In genomic region chr6:44151348-44152108, GRCh38 we compare ENCODE assay signal across 8 cellular contexts. TPM values are rescaled to one million over a fixed set of nuclear protein-coding genes. Genes with fewer than 3 reads are reported as not detected.
DNase-seq lines count a peak whose midpoint lies in the region; ATAC-seq, FAIRE-seq and TF ChIP-seq lines count a peak whose summit lies in the region.

No MANE protein-coding gene starts in this region.

- no peak overlapping the region for H3K27ac ChIP-seq in RWPE1
- no peak overlapping the region for H3K27ac ChIP-seq in ovary
- no peak overlapping the region for H3K27ac ChIP-seq in tibial artery

- CTCF ChIA-PET in RWPE1 (lab: Yijun Ruan, JAX): interaction anchor here (0.7 to 1.2 kb wide), 4 partner anchors 10 to 54 kb away, joined by 3 to 13 read pairs (median 4); no protein-coding TSS in a partner anchor

- peak; percentile 96 for TF ChIP-seq CTCF in RWPE1 (conservative IDR thresholded peaks at IDR 0.05; ENCODE audit: low read depth)
- TF ChIP-seq CTCF in ovary (IDR thresholded peaks at IDR 0.05): peak; percentile 92 to 100 (median 96)
- peak; percentile 98 to 99 for TF ChIP-seq CTCF in tibial artery (IDR thresholded peaks at IDR 0.05)

- no peak overlapping the region for H3K4me3 ChIP-seq in ovary
- H3K4me3 ChIP-seq in tibial artery: no peak overlapping the region

- no peaks in the 10 kb centered on the region for H3K9me3 ChIP-seq in ovary
- no peaks in the 10 kb centered on the region for H3K9me3 ChIP-seq in tibial artery

- no peaks in the 10 kb centered on the region for H3K27me3 ChIP-seq in ovary
- H3K27me3 ChIP-seq in tibial artery: no peaks in the 10 kb centered on the region

- 26 to 56% (median 27%) methylated on average over 13 to 31 of the region's 31 CpGs for WGBS in ovary, 3 donors

- POLR2A ChIA-PET in RWPE1 (lab: Yijun Ruan, JAX; ENCODE audit: low non-redundant PET): no interaction called here

- no peak for FAIRE-seq in frontal cortex (lab: Jason Lieb, UNC)

- H3K36me3 ChIP-seq in ovary (no peaks in the 10 kb centered on the region), tibial artery (peaks cover 24 to 68% (median 33%) of the 10 kb centered on the region in 3 donors)

- TF ChIP-seq POLR2A in ovary (IDR thresholded peaks at IDR 0.05): no peak

- ATAC-seq in HG03342 (IDR thresholded peaks at IDR 0.05; ENCODE audit: unreplicated experiment): peak; percentile 55

- H3K4me1 ChIP-seq in ovary (ENCODE audit: insufficient read depth) (peaks cover 3% of the 10 kb centered on the region), tibial artery (peaks cover 0 to 6% (median 5%) of the 10 kb centered on the region in 4 donors)

- DNase-seq in NCI-H2107 (lab: John Stamatoyannopoulos, UW): peak; percentile 23
- no peak for DNase-seq in NCI-H2107 treated with DMSO at 0.1 percent for 48 hours (lab: John Stamatoyannopoulos, UW; ENCODE audit: unreplicated experiment)
- peak; percentile 62 for DNase-seq in RWPE1 (ENCODE audit: low spot score)
- DNase-seq in activated effector memory CD4-positive, alpha-beta T cell treated with Interleukin-2 at 50 U/mL for 16 hours: peak; percentile 65
- DNase-seq in frontal cortex (ENCODE audit: low spot score in 2 of 2): peak; percentile 74 to 87
- DNase-seq in ovary: peak; percentile 56 to 85 (median 74)
- peak; percentile 54 to 80 for DNase-seq in tibial artery

- TF ChIP-seq EP300 in ovary (IDR thresholded peaks at IDR 0.05): no peak

- intact Hi-C loops in ovary (cut with DNase I) (loop anchor here (2.0 to 5.0 kb wide), 3 partner anchors 49 to 55 kb away; no protein-coding TSS in a partner anchor), tibial artery (cut with DNase I; ENCODE audit: low total_unique reads) (loop anchor here (2.0 kb wide), 1 partner anchor 55 kb away; no protein-coding TSS in a partner anchor)

RNA-seq across cellular contexts. Expression of gene CAPN11, which starts 7.1 kb away (rescaled TPM):
- total RNA-seq in frontal cortex: not detected
- total RNA-seq in ovary: under 1 TPM in 3 of 7 donors, not detected in 4; 0.18 to 0.22 (median 0.20) TPM
- polyA plus RNA-seq in ovary: under 1 TPM; 0.17 to 0.38 TPM

RNA-seq across cellular contexts. Expression of gene TMEM63B, which starts 24.2 kb away (rescaled TPM):
- total RNA-seq in frontal cortex: 35.5 TPM
- total RNA-seq in ovary: 10 to 100 TPM in 6 of 7 donors, 1 to 10 TPM in 1; 7.5 to 20.6 (median 16.5) TPM
- 10 to 100 TPM; 11.7 to 25.7 TPM for polyA plus RNA-seq in ovary

RNA-seq across cellular contexts. Expression of gene MRPL14, which starts 24.3 kb away (rescaled TPM):
- total RNA-seq in frontal cortex (41.2 TPM), ovary (10 to 100 TPM; 21.5 to 35.9 (median 24.9) TPM)
- polyA plus RNA-seq in ovary: 10 to 100 TPM; 20.8 to 23.3 TPM
